ENCODE assay signal across 1 cellular context in the genomic region with DNA sequence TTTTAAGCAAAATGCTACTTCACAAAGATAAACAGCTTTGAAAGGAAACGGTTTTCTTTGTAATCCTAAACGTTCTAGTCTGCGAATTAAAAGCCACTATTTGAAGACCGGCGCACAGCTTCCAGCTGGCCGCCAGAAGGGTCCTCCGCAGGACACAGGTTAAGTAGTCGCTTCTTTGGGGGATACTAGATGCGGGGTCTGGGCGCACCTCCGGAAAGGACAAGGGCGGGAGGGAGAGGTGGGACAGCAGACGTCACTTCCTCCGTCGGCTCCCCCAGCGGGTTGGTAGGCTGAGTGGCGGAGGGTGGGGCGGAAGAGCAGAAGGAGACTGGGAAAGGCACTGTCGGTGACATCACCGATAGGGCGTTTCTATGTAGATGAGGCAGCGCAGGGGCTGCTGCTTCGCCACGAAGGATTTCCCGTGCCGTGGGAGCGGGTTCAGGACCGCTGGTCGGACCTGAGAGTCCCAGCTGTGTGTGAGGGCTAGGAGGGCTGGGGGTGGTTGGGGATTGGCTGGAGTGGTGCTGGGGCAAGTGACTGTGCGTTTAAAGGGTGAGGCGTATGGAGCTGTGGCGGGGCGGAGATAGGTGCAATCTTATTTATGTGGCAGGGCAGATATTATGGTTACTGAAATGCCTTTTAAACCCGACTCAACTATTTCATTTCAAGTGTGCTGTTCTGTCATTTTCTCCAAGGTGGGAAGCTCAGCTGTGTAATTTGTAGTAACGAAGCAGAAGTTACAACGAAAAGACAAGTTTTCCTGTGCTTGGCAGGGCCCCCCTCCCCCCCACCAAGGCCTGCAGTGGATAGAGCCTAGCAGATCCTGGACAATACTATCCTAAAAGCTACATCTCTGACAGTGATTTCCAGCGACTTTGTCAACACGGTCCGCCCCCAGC.
TF ChIP-seq lines count a peak whose summit lies in the region.

No MANE protein-coding gene starts in this region.

TF ChIP-seq in HEK293, 187 proteins besides CTCF, POLR2A, EP300 and RAD21 (continued from another document):
- TF ChIP-seq, protein P1, sequence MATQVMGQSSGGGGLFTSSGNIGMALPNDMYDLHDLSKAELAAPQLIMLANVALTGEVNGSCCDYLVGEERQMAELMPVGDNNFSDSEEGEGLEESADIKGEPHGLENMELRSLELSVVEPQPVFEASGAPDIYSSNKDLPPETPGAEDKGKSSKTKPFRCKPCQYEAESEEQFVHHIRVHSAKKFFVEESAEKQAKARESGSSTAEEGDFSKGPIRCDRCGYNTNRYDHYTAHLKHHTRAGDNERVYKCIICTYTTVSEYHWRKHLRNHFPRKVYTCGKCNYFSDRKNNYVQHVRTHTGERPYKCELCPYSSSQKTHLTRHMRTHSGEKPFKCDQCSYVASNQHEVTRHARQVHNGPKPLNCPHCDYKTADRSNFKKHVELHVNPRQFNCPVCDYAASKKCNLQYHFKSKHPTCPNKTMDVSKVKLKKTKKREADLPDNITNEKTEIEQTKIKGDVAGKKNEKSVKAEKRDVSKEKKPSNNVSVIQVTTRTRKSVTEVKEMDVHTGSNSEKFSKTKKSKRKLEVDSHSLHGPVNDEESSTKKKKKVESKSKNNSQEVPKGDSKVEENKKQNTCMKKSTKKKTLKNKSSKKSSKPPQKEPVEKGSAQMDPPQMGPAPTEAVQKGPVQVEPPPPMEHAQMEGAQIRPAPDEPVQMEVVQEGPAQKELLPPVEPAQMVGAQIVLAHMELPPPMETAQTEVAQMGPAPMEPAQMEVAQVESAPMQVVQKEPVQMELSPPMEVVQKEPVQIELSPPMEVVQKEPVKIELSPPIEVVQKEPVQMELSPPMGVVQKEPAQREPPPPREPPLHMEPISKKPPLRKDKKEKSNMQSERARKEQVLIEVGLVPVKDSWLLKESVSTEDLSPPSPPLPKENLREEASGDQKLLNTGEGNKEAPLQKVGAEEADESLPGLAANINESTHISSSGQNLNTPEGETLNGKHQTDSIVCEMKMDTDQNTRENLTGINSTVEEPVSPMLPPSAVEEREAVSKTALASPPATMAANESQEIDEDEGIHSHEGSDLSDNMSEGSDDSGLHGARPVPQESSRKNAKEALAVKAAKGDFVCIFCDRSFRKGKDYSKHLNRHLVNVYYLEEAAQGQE (tag by site-specific recombination; IDR thresholded peaks at IDR 0.05), result peak; percentile 41; the same call in 1 of the 2 replicates
- TF ChIP-seq ZNF335 (tag by site-specific recombination; conservative IDR thresholded peaks at IDR 0.05), result peak; percentile 39
- TF ChIP-seq, protein P2, sequence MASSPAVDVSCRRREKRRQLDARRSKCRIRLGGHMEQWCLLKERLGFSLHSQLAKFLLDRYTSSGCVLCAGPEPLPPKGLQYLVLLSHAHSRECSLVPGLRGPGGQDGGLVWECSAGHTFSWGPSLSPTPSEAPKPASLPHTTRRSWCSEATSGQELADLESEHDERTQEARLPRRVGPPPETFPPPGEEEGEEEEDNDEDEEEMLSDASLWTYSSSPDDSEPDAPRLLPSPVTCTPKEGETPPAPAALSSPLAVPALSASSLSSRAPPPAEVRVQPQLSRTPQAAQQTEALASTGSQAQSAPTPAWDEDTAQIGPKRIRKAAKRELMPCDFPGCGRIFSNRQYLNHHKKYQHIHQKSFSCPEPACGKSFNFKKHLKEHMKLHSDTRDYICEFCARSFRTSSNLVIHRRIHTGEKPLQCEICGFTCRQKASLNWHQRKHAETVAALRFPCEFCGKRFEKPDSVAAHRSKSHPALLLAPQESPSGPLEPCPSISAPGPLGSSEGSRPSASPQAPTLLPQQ (tag by site-specific recombination; IDR thresholded peaks at IDR 0.05), result peak; percentile 43; the same call in 1 of the 2 replicates
- TF ChIP-seq, protein P3, sequence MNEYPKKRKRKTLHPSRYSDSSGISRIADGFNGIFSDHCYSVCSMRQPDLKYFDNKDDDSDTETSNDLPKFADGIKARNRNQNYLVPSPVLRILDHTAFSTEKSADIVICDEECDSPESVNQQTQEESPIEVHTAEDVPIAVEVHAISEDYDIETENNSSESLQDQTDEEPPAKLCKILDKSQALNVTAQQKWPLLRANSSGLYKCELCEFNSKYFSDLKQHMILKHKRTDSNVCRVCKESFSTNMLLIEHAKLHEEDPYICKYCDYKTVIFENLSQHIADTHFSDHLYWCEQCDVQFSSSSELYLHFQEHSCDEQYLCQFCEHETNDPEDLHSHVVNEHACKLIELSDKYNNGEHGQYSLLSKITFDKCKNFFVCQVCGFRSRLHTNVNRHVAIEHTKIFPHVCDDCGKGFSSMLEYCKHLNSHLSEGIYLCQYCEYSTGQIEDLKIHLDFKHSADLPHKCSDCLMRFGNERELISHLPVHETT (tag by site-specific recombination; IDR thresholded peaks at IDR 0.05), result peak; percentile 60; the same call in 1 of the 2 replicates
- TF ChIP-seq ZNF341 (tag by site-specific recombination; IDR thresholded peaks at IDR 0.05; ENCODE audit: low read depth), result peak; percentile 89
- peak; percentile 86 for TF ChIP-seq IKZF3 (tag by site-specific recombination; IDR thresholded peaks at IDR 0.05)
- peak; percentile 87 for TF ChIP-seq ZNF501 (tag by site-specific recombination; IDR thresholded peaks at IDR 0.05)
- TF ChIP-seq, protein P4, sequence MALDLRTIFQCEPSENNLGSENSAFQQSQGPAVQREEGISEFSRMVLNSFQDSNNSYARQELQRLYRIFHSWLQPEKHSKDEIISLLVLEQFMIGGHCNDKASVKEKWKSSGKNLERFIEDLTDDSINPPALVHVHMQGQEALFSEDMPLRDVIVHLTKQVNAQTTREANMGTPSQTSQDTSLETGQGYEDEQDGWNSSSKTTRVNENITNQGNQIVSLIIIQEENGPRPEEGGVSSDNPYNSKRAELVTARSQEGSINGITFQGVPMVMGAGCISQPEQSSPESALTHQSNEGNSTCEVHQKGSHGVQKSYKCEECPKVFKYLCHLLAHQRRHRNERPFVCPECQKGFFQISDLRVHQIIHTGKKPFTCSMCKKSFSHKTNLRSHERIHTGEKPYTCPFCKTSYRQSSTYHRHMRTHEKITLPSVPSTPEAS (tag by site-specific recombination; IDR thresholded peaks at IDR 0.05), result 0 out of 2 replicates have a peak, but pooled peaks have one; percentile 37
- TF ChIP-seq ZNF660 (tag by site-specific recombination; IDR thresholded peaks at IDR 0.05), result peak; percentile 41; the same call in 1 of the 2 replicates
- TF ChIP-seq, protein P5, sequence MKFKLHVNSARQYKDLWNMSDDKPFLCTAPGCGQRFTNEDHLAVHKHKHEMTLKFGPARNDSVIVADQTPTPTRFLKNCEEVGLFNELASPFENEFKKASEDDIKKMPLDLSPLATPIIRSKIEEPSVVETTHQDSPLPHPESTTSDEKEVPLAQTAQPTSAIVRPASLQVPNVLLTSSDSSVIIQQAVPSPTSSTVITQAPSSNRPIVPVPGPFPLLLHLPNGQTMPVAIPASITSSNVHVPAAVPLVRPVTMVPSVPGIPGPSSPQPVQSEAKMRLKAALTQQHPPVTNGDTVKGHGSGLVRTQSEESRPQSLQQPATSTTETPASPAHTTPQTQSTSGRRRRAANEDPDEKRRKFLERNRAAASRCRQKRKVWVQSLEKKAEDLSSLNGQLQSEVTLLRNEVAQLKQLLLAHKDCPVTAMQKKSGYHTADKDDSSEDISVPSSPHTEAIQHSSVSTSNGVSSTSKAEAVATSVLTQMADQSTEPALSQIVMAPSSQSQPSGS (tag by site-specific recombination; IDR thresholded peaks at IDR 0.05; ENCODE audit: low read depth), result peak; percentile 96
- TF ChIP-seq ZNF366 (tag by site-specific recombination; conservative IDR thresholded peaks at IDR 0.05), result peak; percentile 64; the same call in 1 of the 2 replicates
- TF ChIP-seq ZNF302 (tag by site-specific recombination; IDR thresholded peaks at IDR 0.05; ENCODE audit: low read depth), result 0 out of 2 replicates have a peak, but pooled peaks have one; percentile 18
- 0 out of 2 replicates have a peak, but pooled peaks have one; percentile 31 for TF ChIP-seq ZNF610 (tag by site-specific recombination; IDR thresholded peaks at IDR 0.05; ENCODE audit: borderline replicate concordance)
- peak; percentile 81; the same call in 1 of the 2 replicates for TF ChIP-seq ZSCAN30 (tag by site-specific recombination; IDR thresholded peaks at IDR 0.05)
- TF ChIP-seq, protein P6, sequence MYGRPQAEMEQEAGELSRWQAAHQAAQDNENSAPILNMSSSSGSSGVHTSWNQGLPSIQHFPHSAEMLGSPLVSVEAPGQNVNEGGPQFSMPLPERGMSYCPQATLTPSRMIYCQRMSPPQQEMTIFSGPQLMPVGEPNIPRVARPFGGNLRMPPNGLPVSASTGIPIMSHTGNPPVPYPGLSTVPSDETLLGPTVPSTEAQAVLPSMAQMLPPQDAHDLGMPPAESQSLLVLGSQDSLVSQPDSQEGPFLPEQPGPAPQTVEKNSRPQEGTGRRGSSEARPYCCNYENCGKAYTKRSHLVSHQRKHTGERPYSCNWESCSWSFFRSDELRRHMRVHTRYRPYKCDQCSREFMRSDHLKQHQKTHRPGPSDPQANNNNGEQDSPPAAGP (tag by site-specific recombination; IDR thresholded peaks at IDR 0.05), result peak; percentile 52; the same call in 1 of the 2 replicates
- peak; percentile 56; the same call in 1 of the 2 replicates for TF ChIP-seq GLIS2 (tag by site-specific recombination; IDR thresholded peaks at IDR 0.05)
- 0 out of 2 replicates have a peak, but pooled peaks have one; percentile 47 for TF ChIP-seq ZNF324 (tag by site-specific recombination; IDR thresholded peaks at IDR 0.05)
- TF ChIP-seq ZNF394 (tag by site-specific recombination; IDR thresholded peaks at IDR 0.05; ENCODE audit: borderline replicate concordance), result peak; percentile 61
- TF ChIP-seq, protein P7, sequence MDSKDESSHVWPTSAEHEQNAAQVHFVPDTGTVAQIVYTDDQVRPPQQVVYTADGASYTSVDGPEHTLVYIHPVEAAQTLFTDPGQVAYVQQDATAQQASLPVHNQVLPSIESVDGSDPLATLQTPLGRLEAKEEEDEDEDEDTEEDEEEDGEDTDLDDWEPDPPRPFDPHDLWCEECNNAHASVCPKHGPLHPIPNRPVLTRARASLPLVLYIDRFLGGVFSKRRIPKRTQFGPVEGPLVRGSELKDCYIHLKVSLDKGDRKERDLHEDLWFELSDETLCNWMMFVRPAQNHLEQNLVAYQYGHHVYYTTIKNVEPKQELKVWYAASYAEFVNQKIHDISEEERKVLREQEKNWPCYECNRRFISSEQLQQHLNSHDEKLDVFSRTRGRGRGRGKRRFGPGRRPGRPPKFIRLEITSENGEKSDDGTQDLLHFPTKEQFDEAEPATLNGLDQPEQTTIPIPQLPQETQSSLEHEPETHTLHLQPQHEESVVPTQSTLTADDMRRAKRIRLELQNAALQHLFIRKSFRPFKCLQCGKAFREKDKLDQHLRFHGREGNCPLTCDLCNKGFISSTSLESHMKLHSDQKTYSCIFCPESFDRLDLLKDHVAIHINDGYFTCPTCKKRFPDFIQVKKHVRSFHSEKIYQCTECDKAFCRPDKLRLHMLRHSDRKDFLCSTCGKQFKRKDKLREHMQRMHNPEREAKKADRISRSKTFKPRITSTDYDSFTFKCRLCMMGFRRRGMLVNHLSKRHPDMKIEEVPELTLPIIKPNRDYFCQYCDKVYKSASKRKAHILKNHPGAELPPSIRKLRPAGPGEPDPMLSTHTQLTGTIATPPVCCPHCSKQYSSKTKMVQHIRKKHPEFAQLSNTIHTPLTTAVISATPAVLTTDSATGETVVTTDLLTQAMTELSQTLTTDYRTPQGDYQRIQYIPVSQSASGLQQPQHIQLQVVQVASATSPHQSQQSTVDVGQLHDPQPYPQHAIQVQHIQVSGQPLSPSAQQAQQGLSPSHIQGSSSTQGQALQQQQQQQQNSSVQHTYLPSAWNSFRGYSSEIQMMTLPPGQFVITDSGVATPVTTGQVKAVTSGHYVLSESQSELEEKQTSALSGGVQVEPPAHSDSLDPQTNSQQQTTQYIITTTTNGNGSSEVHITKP (tag by site-specific recombination; IDR thresholded peaks at IDR 0.05), result peak; percentile 94
- TF ChIP-seq SP2 (tag by site-specific recombination; IDR thresholded peaks at IDR 0.05), result peak; percentile 77
- peak; percentile 61; the same call in 1 of the 2 replicates for TF ChIP-seq MZF1 (tag by site-specific recombination; IDR thresholded peaks at IDR 0.05; ENCODE audit: borderline replicate concordance)
- peak; percentile 95 for TF ChIP-seq ZNF76 (tag by site-specific recombination; IDR thresholded peaks at IDR 0.05; ENCODE audit: borderline replicate concordance, low read depth)
- TF ChIP-seq ZNF561 (tag by site-specific recombination; IDR thresholded peaks at IDR 0.05; ENCODE audit: borderline replicate concordance), result 0 out of 2 replicates have a peak, but pooled peaks have one; percentile 19
- TF ChIP-seq, protein P8, sequence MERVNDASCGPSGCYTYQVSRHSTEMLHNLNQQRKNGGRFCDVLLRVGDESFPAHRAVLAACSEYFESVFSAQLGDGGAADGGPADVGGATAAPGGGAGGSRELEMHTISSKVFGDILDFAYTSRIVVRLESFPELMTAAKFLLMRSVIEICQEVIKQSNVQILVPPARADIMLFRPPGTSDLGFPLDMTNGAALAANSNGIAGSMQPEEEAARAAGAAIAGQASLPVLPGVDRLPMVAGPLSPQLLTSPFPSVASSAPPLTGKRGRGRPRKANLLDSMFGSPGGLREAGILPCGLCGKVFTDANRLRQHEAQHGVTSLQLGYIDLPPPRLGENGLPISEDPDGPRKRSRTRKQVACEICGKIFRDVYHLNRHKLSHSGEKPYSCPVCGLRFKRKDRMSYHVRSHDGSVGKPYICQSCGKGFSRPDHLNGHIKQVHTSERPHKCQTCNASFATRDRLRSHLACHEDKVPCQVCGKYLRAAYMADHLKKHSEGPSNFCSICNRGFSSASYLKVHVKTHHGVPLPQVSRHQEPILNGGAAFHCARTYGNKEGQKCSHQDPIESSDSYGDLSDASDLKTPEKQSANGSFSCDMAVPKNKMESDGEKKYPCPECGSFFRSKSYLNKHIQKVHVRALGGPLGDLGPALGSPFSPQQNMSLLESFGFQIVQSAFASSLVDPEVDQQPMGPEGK (tag by site-specific recombination; IDR thresholded peaks at IDR 0.05), result peak; percentile 55
- TF ChIP-seq EGR2 (tag by site-specific recombination; IDR thresholded peaks at IDR 0.05; ENCODE audit: low read depth), result peak; percentile 8; the same call in 1 of the 2 replicates
- peak; percentile 15; the same call in 1 of the 2 replicates for TF ChIP-seq GLIS1 (tag by site-specific recombination; IDR thresholded peaks at IDR 0.05)
- peak; percentile 88 for TF ChIP-seq ZNF629 (tag by site-specific recombination; IDR thresholded peaks at IDR 0.05)
- TF ChIP-seq, protein P9, sequence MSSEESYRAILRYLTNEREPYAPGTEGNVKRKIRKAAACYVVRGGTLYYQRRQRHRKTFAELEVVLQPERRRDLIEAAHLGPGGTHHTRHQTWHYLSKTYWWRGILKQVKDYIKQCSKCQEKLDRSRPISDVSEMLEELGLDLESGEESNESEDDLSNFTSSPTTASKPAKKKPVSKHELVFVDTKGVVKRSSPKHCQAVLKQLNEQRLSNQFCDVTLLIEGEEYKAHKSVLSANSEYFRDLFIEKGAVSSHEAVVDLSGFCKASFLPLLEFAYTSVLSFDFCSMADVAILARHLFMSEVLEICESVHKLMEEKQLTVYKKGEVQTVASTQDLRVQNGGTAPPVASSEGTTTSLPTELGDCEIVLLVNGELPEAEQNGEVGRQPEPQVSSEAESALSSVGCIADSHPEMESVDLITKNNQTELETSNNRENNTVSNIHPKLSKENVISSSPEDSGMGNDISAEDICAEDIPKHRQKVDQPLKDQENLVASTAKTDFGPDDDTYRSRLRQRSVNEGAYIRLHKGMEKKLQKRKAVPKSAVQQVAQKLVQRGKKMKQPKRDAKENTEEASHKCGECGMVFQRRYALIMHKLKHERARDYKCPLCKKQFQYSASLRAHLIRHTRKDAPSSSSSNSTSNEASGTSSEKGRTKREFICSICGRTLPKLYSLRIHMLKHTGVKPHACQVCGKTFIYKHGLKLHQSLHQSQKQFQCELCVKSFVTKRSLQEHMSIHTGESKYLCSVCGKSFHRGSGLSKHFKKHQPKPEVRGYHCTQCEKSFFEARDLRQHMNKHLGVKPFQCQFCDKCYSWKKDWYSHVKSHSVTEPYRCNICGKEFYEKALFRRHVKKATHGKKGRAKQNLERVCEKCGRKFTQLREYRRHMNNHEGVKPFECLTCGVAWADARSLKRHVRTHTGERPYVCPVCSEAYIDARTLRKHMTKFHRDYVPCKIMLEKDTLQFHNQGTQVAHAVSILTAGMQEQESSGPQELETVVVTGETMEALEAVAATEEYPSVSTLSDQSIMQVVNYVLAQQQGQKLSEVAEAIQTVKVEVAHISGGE (tag by site-specific recombination; conservative IDR thresholded peaks at IDR 0.05; ENCODE audit: low read depth), result peak; percentile 53
